1 cellular context compared by ENCODE assay signal in genomic region chr1:174222166-174222949, GRCh38.
TF ChIP-seq lines count a peak whose summit lies in the region.

No MANE protein-coding gene starts in this region.

TF ChIP-seq in K562, 482 proteins besides CTCF, POLR2A, EP300 and RAD21 (continued from another document):
- TF ChIP-seq CEBPZ (IDR thresholded peaks at IDR 0.05; ENCODE audit: borderline replicate concordance, low read depth, low read length) (no peak), BCL6 (CRISPR knock-in tag; IDR thresholded peaks at IDR 0.05) (no peak), ZNF584 (CRISPR knock-in tag; IDR thresholded peaks at IDR 0.05; ENCODE audit: low read depth) (no peak), FOXA3 (CRISPR knock-in tag; conservative IDR thresholded peaks at IDR 0.05 in 1 of 2, IDR thresholded peaks at IDR 0.05 in 1 of 2) (no peak), ZNF280A (IDR thresholded peaks at IDR 0.05; ENCODE audit: low read depth, partially characterized antibody) (peak; percentile 29), CBX3 (IDR thresholded peaks at IDR 0.05; ENCODE audit: borderline replicate concordance in 1 of 2, low read length in 2 of 2) (0 out of 3 replicates have a peak, but pooled peaks of 1 of the 2 experiments have one; percentile 27), CTBP1 (IDR thresholded peaks at IDR 0.05; ENCODE audit: borderline replicate concordance) (no peak), AFF4 (CRISPR knock-in tag; IDR thresholded peaks at IDR 0.05) (no peak), TFAP4 (CRISPR knock-in tag; IDR thresholded peaks at IDR 0.05; ENCODE audit: borderline replicate concordance) (no peak), RBM15 (IDR thresholded peaks at IDR 0.05; ENCODE audit: insufficient read depth, low read length) (no peak), SETDB1 (IDR thresholded peaks at IDR 0.05; ENCODE audit: low read length) (no peak), NCOA1 (IDR thresholded peaks at IDR 0.05; ENCODE audit: low read depth) (no peak), HNRNPL (IDR thresholded peaks at IDR 0.05; ENCODE audit: low read depth, low read length) (no peak), RBM25 (IDR thresholded peaks at IDR 0.05; ENCODE audit: low read depth, low read length, severe bottlenecking) (peak; percentile 57), ZNF695 (CRISPR knock-in tag; IDR thresholded peaks at IDR 0.05) (no peak), TAF9B (IDR thresholded peaks at IDR 0.05; ENCODE audit: partially characterized antibody) (no peak), POLR2B (IDR thresholded peaks at IDR 0.05; ENCODE audit: low read depth, partially characterized antibody) (no peak), MYC (IDR thresholded peaks at IDR 0.05; ENCODE audit: low read depth, low read length) (no peak), MYC (CRISPR knock-in tag; IDR thresholded peaks at IDR 0.05; ENCODE audit: borderline replicate concordance, low read depth) (no peak), CEBPB (tag; IDR thresholded peaks at IDR 0.05) (peak; percentile 21; the same call in 1 of the 2 replicates), KDM4B (IDR thresholded peaks at IDR 0.05; ENCODE audit: borderline replicate concordance in 2 of 2, low read depth in 1 of 2) (no peak)
TF ChIP-seq in K562: peak in this region for 4.
